Comparison of ENCODE assay signal across 8 cellular contexts in the genomic region with DNA sequence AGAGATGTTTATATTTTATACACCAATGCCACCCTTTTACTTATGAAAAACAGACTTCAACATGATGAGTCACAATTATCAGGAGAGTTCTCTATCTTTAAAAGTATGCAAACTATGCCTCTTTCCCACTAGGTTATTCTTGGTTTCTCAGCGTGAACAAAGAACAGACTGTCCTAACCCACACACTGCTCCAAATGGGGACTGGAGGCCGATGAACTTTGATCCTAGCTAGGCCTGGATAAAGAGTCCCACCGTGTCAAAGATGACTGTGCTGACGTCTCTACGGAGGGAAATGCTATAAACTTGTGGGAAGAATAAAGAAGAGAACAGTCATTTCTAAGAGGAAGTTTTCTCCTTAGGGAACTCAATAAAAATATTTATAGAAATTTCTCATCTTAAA.
DNase-seq lines count a peak whose midpoint lies in the region; ATAC-seq and TF ChIP-seq lines count a peak whose summit lies in the region.

No MANE protein-coding gene starts in this region.

- peak; percentile 73 to 93 (median 86) for TF ChIP-seq EP300 in sigmoid colon (IDR thresholded peaks at IDR 0.05)

- peaks cover 34% of the 10 kb centered on the region for H3K4me1 ChIP-seq in RWPE2 (ENCODE audit: insufficient read depth, poor library complexity, severe bottlenecking)
- H3K4me1 ChIP-seq in sigmoid colon, result peaks cover 0 to 44% (median 33%) of the 10 kb centered on the region in 4 donors

- no peak for TF ChIP-seq POLR2A in sigmoid colon (IDR thresholded peaks at IDR 0.05)

- H3K9me3 ChIP-seq in RWPE2 (ENCODE audit: severe bottlenecking) (no peaks in the 10 kb centered on the region), sigmoid colon (no peaks in the 10 kb centered on the region)

- ATAC-seq in GM21619 (IDR thresholded peaks at IDR 0.05; ENCODE audit: unreplicated experiment) (peak; percentile 70), RWPE2 (ENCODE audit: low read depth) (peak; percentile 94), Right ventricle myocardium superior (ENCODE audit: poor library complexity) (peak; percentile 95)

- H3K27ac ChIP-seq in RWPE2 (ENCODE audit: poor library complexity, severe bottlenecking) (peak overlapping the region; percentile 86), sigmoid colon (peak overlapping the region; percentile 73 to 88 (median 82))

- H3K36me3 ChIP-seq in RWPE2 (ENCODE audit: low read depth) (no peaks in the 10 kb centered on the region), sigmoid colon (peaks cover under 1 to 15% (median 4%) of the 10 kb centered on the region in 4 donors)

- intact Hi-C loops in Right ventricle myocardium superior (cut with DNase I), result no loop called here
- intact Hi-C loops in sigmoid colon (cut with DNase I), result no loop called here

- 13 to 37% methylated on average over 5 of the region's 5 CpGs for WGBS in sigmoid colon, 2 donors

- TF ChIP-seq CTCF in RWPE2 (IDR thresholded peaks at IDR 0.05; ENCODE audit: poor library complexity, severe bottlenecking), result no peak
- TF ChIP-seq CTCF in sigmoid colon (IDR thresholded peaks at IDR 0.05), result no peak

- H3K27me3 ChIP-seq in RWPE2 (ENCODE audit: insufficient read depth, poor library complexity, severe bottlenecking) (no peaks in the 10 kb centered on the region), sigmoid colon (no peaks in the 10 kb centered on the region)

- DNase-seq in RWPE2 (ENCODE audit: low spot score) (no peak), Right ventricle myocardium superior (peak; percentile 53), sigmoid colon (peak; percentile 87), NCI-H1092 (lab: John Stamatoyannopoulos, UW) (no peak), NCI-H1105 (lab: John Stamatoyannopoulos, UW) (no peak)
- DNase-seq in activated CD4-positive, alpha-beta T cell treated with anti-CD3 and anti-CD28 coated beads for 4 hours, result no peak
- no peak for DNase-seq in activated CD4-positive, alpha-beta T cell treated with anti-CD3 and anti-CD28 coated beads, Interleukin-2, amount 50 U/mL, for 4 hours

- H3K4me3 ChIP-seq in RWPE2 (ENCODE audit: severe bottlenecking), result no peak overlapping the region
- H3K4me3 ChIP-seq in sigmoid colon, result peak overlapping the region in 1 of 4 donors; percentile 14

Comparison
In these comparisons a context has a peak if more than half of its experiments do, and no peak if none do; other contexts are left out.
1. DNase-seq: peak in Right ventricle myocardium superior (single experiment) and sigmoid colon (single experiment); none in RWPE2 (single experiment), activated CD4-positive, alpha-beta T cell treated with anti-CD3 and anti-CD28 coated beads for 4 hours (0 of 2), activated CD4-positive, alpha-beta T cell treated with anti-CD3 and anti-CD28 coated beads, Interleukin-2, amount 50 U/mL, for 4 hours (0 of 2), NCI-H1092 (single experiment) and NCI-H1105 (single experiment).
2. Peak in every context shown above with its lines, with median percentiles within 50 percentile points of each other: ATAC-seq.